Comparison of ENCODE assay signal across 18 cellular contexts in the genomic region with DNA sequence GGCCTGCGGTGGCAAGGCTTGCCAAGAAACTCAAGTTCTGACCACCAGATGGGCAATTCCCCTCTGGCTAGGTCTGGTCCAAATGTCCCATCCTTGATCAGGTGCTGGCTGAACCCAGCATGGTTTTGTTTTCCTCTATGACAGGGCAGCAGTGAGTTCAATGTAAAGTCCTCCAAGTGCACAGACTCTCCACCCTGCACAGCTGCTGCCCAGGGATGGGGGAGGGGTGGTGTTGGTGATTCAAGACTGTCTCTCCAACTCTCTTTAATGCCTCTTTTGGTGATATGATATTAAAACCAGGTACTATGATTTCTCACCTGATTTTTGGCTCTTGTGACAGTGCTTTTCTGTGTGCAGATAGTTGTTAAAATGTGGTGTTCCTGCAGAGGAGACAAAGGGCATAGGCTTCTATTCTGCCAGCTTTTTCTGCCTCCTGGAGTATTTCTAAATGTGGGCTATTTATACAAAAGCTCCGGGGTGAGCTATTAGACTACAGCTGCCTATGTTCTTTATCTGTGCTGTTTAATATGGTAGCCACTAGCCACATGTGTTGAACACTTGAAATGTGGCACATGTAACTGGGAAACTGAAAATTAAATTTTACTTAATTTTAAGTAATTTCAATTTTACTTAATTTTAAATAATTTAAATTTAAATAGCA.
DNase-seq lines count a peak whose midpoint lies in the region; ATAC-seq and TF ChIP-seq lines count a peak whose summit lies in the region.
"Had no signal": no experiment of that assay in that cellular context is flagged by ENCODE, and none has a peak within 500 bp of the region (broad histone marks: within the 10 kb centered on the region; RNA-seq: fewer than 3 reads in every experiment).

No MANE protein-coding gene starts in this region.

- H3K9me3 ChIP-seq in SJCRH30 (replicated peaks) (0 out of 2 replicates have a peak, but pooled peaks cover 3% of the 10 kb centered on the region), neural progenitor cell (ENCODE audit: low read depth) (no peaks in the 10 kb centered on the region)

- H3K27me3 Mint-ChIP-seq in neural progenitor cell (ENCODE audit: insufficient read depth, low read depth): no peaks in the 10 kb centered on the region
- H3K27me3 Mint-ChIP-seq: progenitor cell of endocrine pancreas had no signal

- peaks cover 8% of the 10 kb centered on the region for H3K4me1 Mint-ChIP-seq in neural progenitor cell

- peaks cover 13% of the 10 kb centered on the region for H3K9me3 Mint-ChIP-seq in neural progenitor cell

- H3K9ac ChIP-seq in neural progenitor cell: no peak overlapping the region
- H3K9ac ChIP-seq: KMS-11 had no signal

- H3K27ac Mint-ChIP-seq in neural progenitor cell: peak overlapping the region; percentile 70
- H3K27ac Mint-ChIP-seq: progenitor cell of endocrine pancreas, WTC11 had no signal

- peaks cover 1% of the 10 kb centered on the region for H3K36me3 Mint-ChIP-seq in neural progenitor cell

- no peaks in the 10 kb centered on the region for H3F3A ChIP-seq in neural progenitor cell (ENCODE audit: low read depth)

- no peak overlapping the region for H2AFZ ChIP-seq in neural progenitor cell (replicated peaks)

- no peak for ATAC-seq in GM19324 (IDR thresholded peaks at IDR 0.05; ENCODE audit: low FRiP score, unreplicated experiment)
- ATAC-seq: WTC11 had no signal

- H3K36me3 ChIP-seq in SJCRH30 (no peaks in the 10 kb centered on the region), neural progenitor cell (no peaks in the 10 kb centered on the region)

- H3K4me3 Mint-ChIP-seq in neural progenitor cell: no peak overlapping the region
- H3K4me3 Mint-ChIP-seq: WTC11 had no signal

- H3K4me1 ChIP-seq in SJCRH30: 0 out of 2 replicates have a peak, but pooled peaks cover 3% of the 10 kb centered on the region
- no peaks in the 10 kb centered on the region for H3K4me1 ChIP-seq in neural progenitor cell

- no peak for TF ChIP-seq CTCF in neural progenitor cell (IDR thresholded peaks at IDR 0.05)

- H3K79me2 ChIP-seq in neural progenitor cell (ENCODE audit: low read depth): no peaks in the 10 kb centered on the region

- no peak overlapping the region for H3K4me3 ChIP-seq in SJCRH30
- no peak overlapping the region for H3K4me3 ChIP-seq in neural progenitor cell

- no peak overlapping the region for H3K4me2 ChIP-seq in neural progenitor cell

- H4K20me1 ChIP-seq in neural progenitor cell (ENCODE audit: low read depth): no peaks in the 10 kb centered on the region

- peak; percentile 40 for DNase-seq in NCI-H2029 (lab: John Stamatoyannopoulos, UW)
- no peak for DNase-seq in NCI-H2029 treated with DMSO at 0.1 percent for 48 hours (lab: John Stamatoyannopoulos, UW)
- peak; percentile 29 for DNase-seq in NCI-H2171 (lab: John Stamatoyannopoulos, UW)
- DNase-seq in SJCRH30: peak; percentile 34 to 53
- DNase-seq in neural progenitor cell (ENCODE audit: low spot score): no peak
- DNase-seq in 8988T: no peak
- DNase-seq in substantia nigra (lab: John Stamatoyannopoulos, UW): no peak
- DNase-seq: activated gamma-delta T cell treated with Interleukin-2 at 50 U/mL for 16 hours, aorta, cortex of kidney, kidney glomerular epithelial cell, NCI-H226, T-helper 1 cell had no signal

- H3K27me3 ChIP-seq in SJCRH30 (no peaks in the 10 kb centered on the region), neural progenitor cell (no peaks in the 10 kb centered on the region)

- H3K27ac ChIP-seq in SJCRH30 (no peak overlapping the region), neural progenitor cell (no peak overlapping the region), substantia nigra (ENCODE audit: low read depth, low read length, poor library complexity, severe bottlenecking) (no peak overlapping the region)
- H3K27ac ChIP-seq: HL-60, KMS-11 had no signal

Comparison
In these comparisons a context has a peak if more than half of its experiments do, and no peak if none do; other contexts are left out.
1. DNase-seq: peak in NCI-H2029 (single experiment), NCI-H2171 (single experiment) and SJCRH30 (2 of 2); none in NCI-H2029 treated with DMSO at 0.1 percent for 48 hours (single experiment), neural progenitor cell (single experiment), 8988T (single experiment) and substantia nigra (0 of 49).